In the genomic region with DNA sequence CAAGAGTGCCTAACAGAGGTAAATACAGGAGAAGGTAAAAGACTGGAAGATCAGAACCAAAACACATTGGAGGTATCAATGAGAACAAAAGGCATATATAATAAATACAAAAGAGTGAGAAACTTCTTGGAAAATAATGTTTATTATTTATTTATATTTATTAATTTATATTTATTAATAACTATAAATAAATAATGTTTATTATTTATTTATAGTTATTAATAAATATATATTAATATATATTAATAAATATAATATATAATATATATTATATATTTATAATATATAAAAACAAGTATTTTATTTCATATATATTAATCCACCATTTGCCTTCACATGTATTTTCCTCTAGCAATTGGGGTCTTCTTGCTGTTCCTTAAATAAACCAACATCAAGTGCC, we compare ENCODE assay signal across 22 cellular contexts.
A peak's percentile ranks its signal among the peaks of the same experiment; 100 is the strongest.
DNase-seq lines count a peak whose midpoint lies in the region; ATAC-seq, FAIRE-seq and TF ChIP-seq lines count a peak whose summit lies in the region.
"Had no signal": no experiment of that assay in that cellular context is flagged by ENCODE, and none has a peak within 500 bp of the region (broad histone marks: within the 10 kb centered on the region; RNA-seq: fewer than 3 reads in every experiment).

No MANE protein-coding gene starts in this region.

- H3K27ac ChIP-seq in Karpas-422 (ENCODE audit: low read length) = no peak overlapping the region
- H3K27ac ChIP-seq in kidney (ENCODE audit: low read depth in 2 of 2, low read length in 2 of 2) = no peak overlapping the region
- H3K27ac ChIP-seq: BLaER1, C4-2B had no signal

- H3K4me3 ChIP-seq in Karpas-422 (ENCODE audit: low read length) (no peak overlapping the region), kidney (ENCODE audit: low read length in 2 of 2) (no peak overlapping the region)
- H3K4me3 ChIP-seq: BLaER1, GM23338 had no signal

- peak; percentile 91 for FAIRE-seq in kidney (lab: Jason Lieb, UNC)
- FAIRE-seq: GM12891, GM18507 had no signal

- no peaks in the 10 kb centered on the region for H3K9me3 ChIP-seq in Karpas-422 (ENCODE audit: low read length)
- H3K9me3 ChIP-seq in kidney (ENCODE audit: control insufficient read depth in 1 of 2, low read length in 2 of 2) = no peaks in the 10 kb centered on the region
- H3K9me3 ChIP-seq: BLaER1, Caco-2 had no signal

- H3K9ac ChIP-seq in Karpas-422 (ENCODE audit: low read length) (no peak overlapping the region), kidney (ENCODE audit: low read length in 2 of 2) (no peak overlapping the region)
- H3K9ac ChIP-seq: BLaER1 had no signal

- POLR2A ChIA-PET in WTC11 (lab: Charles Lee) = no interaction called here

- 0 out of 2 replicates have a peak overlapping the region, but pooled peaks have one; percentile 66 for H2AFZ ChIP-seq in Karpas-422 (ENCODE audit: low read length)

- H3K27me3 Mint-ChIP-seq in WTC11 (ENCODE audit: low read depth) = no peaks in the 10 kb centered on the region
- no peaks in the 10 kb centered on the region for H3K27me3 Mint-ChIP-seq in natural killer cell treated with Interleukin-12 subunit alpha and Interleukin-12 subunit beta and Interleukin-15 and Interleukin-18, amount 100 ng/mL, for 72 hours
- H3K27me3 Mint-ChIP-seq: B cell; CD4-positive, CD25-positive, alpha-beta regulatory T cell had no signal

- H3K4me1 Mint-ChIP-seq in WTC11 = no peaks in the 10 kb centered on the region
- no peaks in the 10 kb centered on the region for H3K4me1 Mint-ChIP-seq in natural killer cell treated with Interleukin-12 subunit alpha and Interleukin-12 subunit beta and Interleukin-15 and Interleukin-18, amount 100 ng/mL, for 72 hours (ENCODE audit: low read depth in 2 of 2)
- H3K4me1 Mint-ChIP-seq: B cell; CD4-positive, CD25-positive, alpha-beta regulatory T cell; GM23338; H9 had no signal

- DNase-seq in Karpas-422 (no peak), WTC11 (ENCODE audit: low spot score) (no peak), kidney (no peak), ureter (ENCODE audit: low spot score) (no peak)
- no peak for DNase-seq in natural killer cell treated with Interleukin-12 subunit alpha and Interleukin-12 subunit beta and Interleukin-15 and Interleukin-18, amount 100 ng/mL, for 72 hours (ENCODE audit: low spot score)
- no peak for DNase-seq in activated CD4-positive, CD25-positive, alpha-beta regulatory T cell treated with anti-CD3 and anti-CD28 coated beads, Interleukin-2, amount 50 U/mL, for 72 hours
- DNase-seq: Caco-2; CD4-positive, CD25-positive, alpha-beta regulatory T cell; CD8-positive, alpha-beta T cell; DMS153; DMS79; EL; GF-D8; H9 had no signal

- H3K4me1 ChIP-seq in Karpas-422 (ENCODE audit: low read length) (peaks cover 24% of the 10 kb centered on the region), kidney (ENCODE audit: control insufficient read depth in 1 of 2, insufficient read depth in 1 of 2, low read depth in 1 of 2, low read length in 2 of 2) (no peaks in the 10 kb centered on the region)
- H3K4me1 ChIP-seq: BLaER1, Caco-2 had no signal

- H3K4me3 Mint-ChIP-seq in WTC11 = no peak overlapping the region
- no peak overlapping the region for H3K4me3 Mint-ChIP-seq in natural killer cell treated with Interleukin-12 subunit alpha and Interleukin-12 subunit beta and Interleukin-15 and Interleukin-18, amount 100 ng/mL, for 72 hours
- H3K4me3 Mint-ChIP-seq: B cell; CD4-positive, CD25-positive, alpha-beta regulatory T cell; CD8-positive, alpha-beta T cell; GM23338; H9 had no signal

- no peak for ATAC-seq in WTC11
- ATAC-seq in natural killer cell treated with Interleukin-12 subunit alpha and Interleukin-12 subunit beta and Interleukin-15 and Interleukin-18, amount 100 ng/mL, for 72 hours = no peak
- ATAC-seq in HG02798 (IDR thresholded peaks at IDR 0.05; ENCODE audit: poor library complexity, unreplicated experiment) = no peak
- ATAC-seq: CD8-positive, alpha-beta T cell; GM23338; HCT116 had no signal

- H3K27ac Mint-ChIP-seq in WTC11 = no peak overlapping the region
- H3K27ac Mint-ChIP-seq in natural killer cell treated with Interleukin-12 subunit alpha and Interleukin-12 subunit beta and Interleukin-15 and Interleukin-18, amount 100 ng/mL, for 72 hours = no peak overlapping the region
- H3K27ac Mint-ChIP-seq: B cell; CD4-positive, CD25-positive, alpha-beta regulatory T cell; CD8-positive, alpha-beta T cell; GM23338; H9 had no signal

- H4K20me1 ChIP-seq in Karpas-422 (ENCODE audit: insufficient read depth, low read depth, low read length) = no peaks in the 10 kb centered on the region
- H4K20me1 ChIP-seq: BLaER1 had no signal

- no peaks in the 10 kb centered on the region for H3K36me3 Mint-ChIP-seq in WTC11
- no peaks in the 10 kb centered on the region for H3K36me3 Mint-ChIP-seq in natural killer cell treated with Interleukin-12 subunit alpha and Interleukin-12 subunit beta and Interleukin-15 and Interleukin-18, amount 100 ng/mL, for 72 hours
- H3K36me3 Mint-ChIP-seq: CD4-positive, CD25-positive, alpha-beta regulatory T cell; CD8-positive, alpha-beta T cell had no signal

- H3K27me3 ChIP-seq in Karpas-422 (ENCODE audit: low read length) = no peaks in the 10 kb centered on the region
- H3K27me3 ChIP-seq: BLaER1 had no signal

- TF ChIP-seq CTCF in WTC11 (IDR thresholded peaks at IDR 0.05) (no peak), kidney (IDR thresholded peaks at IDR 0.05; ENCODE audit: borderline replicate concordance, extremely low read depth, insufficient read depth) (no peak)

- H3K36me3 ChIP-seq in Karpas-422 (ENCODE audit: insufficient read depth, low read length) (no peaks in the 10 kb centered on the region), kidney (ENCODE audit: control insufficient read depth in 1 of 2, insufficient read depth in 2 of 2, low read length in 2 of 2) (no peaks in the 10 kb centered on the region)
- H3K36me3 ChIP-seq: BLaER1 had no signal

- H3K9me3 Mint-ChIP-seq in WTC11 = no peaks in the 10 kb centered on the region
- peaks cover 18% of the 10 kb centered on the region for H3K9me3 Mint-ChIP-seq in natural killer cell treated with Interleukin-12 subunit alpha and Interleukin-12 subunit beta and Interleukin-15 and Interleukin-18, amount 100 ng/mL, for 72 hours
- H3K9me3 Mint-ChIP-seq: CD8-positive, alpha-beta T cell; GM23338; H9 had no signal

- intact Hi-C loops in kidney (cut with DNase I) = no loop called here

- H3K79me2 ChIP-seq in Karpas-422 (ENCODE audit: low read length) = no peaks in the 10 kb centered on the region

- H3K9me2 ChIP-seq in Karpas-422 (replicated peaks; ENCODE audit: insufficient read depth, low read length) = no peaks in the 10 kb centered on the region

- CTCF ChIA-PET in WTC11 (lab: Charles Lee) = no interaction called here

- H3K4me2 ChIP-seq in Karpas-422 (ENCODE audit: low read depth, low read length, poor library complexity, severe bottlenecking) = no peak overlapping the region
- H3K4me2 ChIP-seq: BLaER1, GM23338 had no signal

TF ChIP-seq in WTC11, 78 proteins besides CTCF, POLR2A, EP300 and RAD21:
- TF ChIP-seq HMGA2 (CRISPR knock-in tag; IDR thresholded peaks at IDR 0.05) = peak; percentile 90; the same call in 1 of the 2 replicates
- no peak for TF ChIP-seq NR3C1 (CRISPR knock-in tag; conservative IDR thresholded peaks at IDR 0.05; ENCODE audit: low read depth)
- TF ChIP-seq MXD4 (CRISPR knock-in tag; IDR thresholded peaks at IDR 0.05; ENCODE audit: borderline replicate concordance) = no peak
